In genomic region chr15:101781927-101782326, GRCh38 we compare ENCODE assay signal across 18 cellular contexts. TPM values are rescaled to one million over a fixed set of nuclear protein-coding genes. Genes with fewer than 3 reads are reported as not detected.
A peak's percentile ranks its signal among the peaks of the same experiment; 100 is the strongest.
DNase-seq lines count a peak whose midpoint lies in the region; FAIRE-seq and TF ChIP-seq lines count a peak whose summit lies in the region.
"Had no signal": no experiment of that assay in that cellular context is flagged by ENCODE, and none has a peak within 500 bp of the region (broad histone marks: within the 10 kb centered on the region; RNA-seq: fewer than 3 reads in every experiment).

No MANE protein-coding gene starts in this region.

- WGBS in trophoblast cell (ENCODE audit: extremely low coverage, insufficient coverage, insufficient read length), result no CpG with 5 or more reads among the region's 9 CpGs

- DNase-seq in ELF-1 (ENCODE audit: low read depth, low spot score) (peak; percentile 44), SW480 (ENCODE audit: low spot score) (peak; percentile 50), neural progenitor cell (ENCODE audit: low spot score) (peak; percentile 36), D721Med (ENCODE audit: insufficient read length, low spot score) (no peak), trophoblast cell (no peak)
- DNase-seq in Jurkat, Clone E6-1 (ENCODE audit: low read depth, low spot score), result peak; percentile 4
- DNase-seq in stimulated activated CD4-positive, alpha-beta T cell treated with anti-CD3 and anti-CD28 coated beads, Interleukin-4, amount 100 ng/mL, for 1 hour, result no peak
- DNase-seq: Caco-2; CD4-positive, CD25-positive, alpha-beta regulatory T cell; DMS53; HCEC 1CT; IMR-90; NCI-H1048; NCI-H146; NCI-H2081 treated with DMSO at 0.1 percent for 48 hours; NCI-H2227 treated with DMSO at 0.1 percent for 48 hours; NCI-H526 treated with DMSO at 0.1 percent for 48 hours had no signal

- TF ChIP-seq CTCF in neural progenitor cell (IDR thresholded peaks at IDR 0.05) (no peak), D721Med (IDR thresholded peaks at IDR 0.05; ENCODE audit: insufficient read depth, missing control alignments) (no peak)

- H2AFZ ChIP-seq in neural progenitor cell (replicated peaks) (no peak overlapping the region), trophoblast cell (ENCODE audit: insufficient read depth, low read length, poor library complexity) (no peak overlapping the region)

- H3K36me3 Mint-ChIP-seq in neural progenitor cell, result no peaks in the 10 kb centered on the region
- H3K36me3 Mint-ChIP-seq: CD4-positive, CD25-positive, alpha-beta regulatory T cell had no signal

- no peaks in the 10 kb centered on the region for H4K20me1 ChIP-seq in neural progenitor cell (ENCODE audit: low read depth)

- no peaks in the 10 kb centered on the region for H3K4me1 Mint-ChIP-seq in neural progenitor cell

- H3K9ac ChIP-seq in neural progenitor cell (no peak overlapping the region), trophoblast cell (ENCODE audit: low read length) (no peak overlapping the region)

- H2AK5ac ChIP-seq in trophoblast cell (ENCODE audit: low read length), result no peak overlapping the region

- H3K4me3 Mint-ChIP-seq in neural progenitor cell, result no peak overlapping the region
- H3K4me3 Mint-ChIP-seq: CD4-positive, CD25-positive, alpha-beta regulatory T cell had no signal

- no peak overlapping the region for H2BK5ac ChIP-seq in trophoblast cell (ENCODE audit: low read depth, low read length, poor library complexity)

- no peak overlapping the region for H3K23ac ChIP-seq in trophoblast cell (ENCODE audit: low read length)

- H4K8ac ChIP-seq in trophoblast cell (ENCODE audit: low read depth, low read length), result no peak overlapping the region

- no peaks in the 10 kb centered on the region for H3K4me1 ChIP-seq in neural progenitor cell
- peaks cover 0 to 4% of the 10 kb centered on the region in 2 experiments for H3K4me1 ChIP-seq in trophoblast cell (ENCODE audit: control insufficient read depth in 1 of 2, insufficient read depth in 2 of 2, low read length in 2 of 2)
- H3K4me1 ChIP-seq: Caco-2 had no signal

- no peak overlapping the region for H3K14ac ChIP-seq in trophoblast cell (ENCODE audit: low read length)

- no peak overlapping the region for H4K91ac ChIP-seq in trophoblast cell (ENCODE audit: low read depth, low read length)

- H2BK120ac ChIP-seq in trophoblast cell (ENCODE audit: insufficient read depth, low read length, poor library complexity), result no peak overlapping the region

- H3K27me3 ChIP-seq in neural progenitor cell (peaks cover 7% of the 10 kb centered on the region), trophoblast cell (ENCODE audit: insufficient read depth, low read length) (no peaks in the 10 kb centered on the region)
- H3K27me3 ChIP-seq: SJSA1 had no signal

- H3F3A ChIP-seq in neural progenitor cell (ENCODE audit: low read depth), result no peaks in the 10 kb centered on the region

- no peaks in the 10 kb centered on the region for H3K36me3 ChIP-seq in neural progenitor cell
- no peaks in the 10 kb centered on the region for H3K36me3 ChIP-seq in trophoblast cell (ENCODE audit: control insufficient read depth in 1 of 2, insufficient read depth in 2 of 2, low read length in 2 of 2)
- H3K36me3 ChIP-seq: SJSA1 had no signal

- H3K79me1 ChIP-seq in trophoblast cell (ENCODE audit: low read length), result no peaks in the 10 kb centered on the region

- H3K9me3 ChIP-seq in neural progenitor cell (ENCODE audit: low read depth), result no peaks in the 10 kb centered on the region
- H3K9me3 ChIP-seq in trophoblast cell (ENCODE audit: insufficient read depth, low read depth, low read length), result peaks cover 5% of the 10 kb centered on the region
- H3K9me3 ChIP-seq: Caco-2, SJSA1 had no signal

- no peak overlapping the region for H3K18ac ChIP-seq in trophoblast cell (ENCODE audit: low read length)

- H3K27ac ChIP-seq in neural progenitor cell (no peak overlapping the region), trophoblast cell (ENCODE audit: low read depth, low read length) (no peak overlapping the region)
- H3K27ac ChIP-seq: SJSA1 had no signal

- no peak overlapping the region for H3K27ac Mint-ChIP-seq in neural progenitor cell
- H3K27ac Mint-ChIP-seq: CD4-positive, CD25-positive, alpha-beta regulatory T cell had no signal

- no peaks in the 10 kb centered on the region for H3K9me3 Mint-ChIP-seq in neural progenitor cell

- no peak overlapping the region for H3K4me3 ChIP-seq in Jurkat, Clone E6-1 (ENCODE audit: low read length)
- no peak overlapping the region for H3K4me3 ChIP-seq in neural progenitor cell
- no peak overlapping the region for H3K4me3 ChIP-seq in trophoblast cell (ENCODE audit: low read depth, low read length)
- H3K4me3 ChIP-seq: SJSA1 had no signal

- no peaks in the 10 kb centered on the region for H3K79me2 ChIP-seq in neural progenitor cell (ENCODE audit: low read depth)
- H3K79me2 ChIP-seq in trophoblast cell (ENCODE audit: control insufficient read depth, insufficient read depth, low read length, poor library complexity), result no peaks in the 10 kb centered on the region

- no peak for FAIRE-seq in D721Med (lab: Jason Lieb, UNC)

- H4K12ac ChIP-seq in trophoblast cell (ENCODE audit: low read depth, low read length), result no peak overlapping the region

- no peak overlapping the region for H2BK12ac ChIP-seq in trophoblast cell (ENCODE audit: low read length)

- H3K4me2 ChIP-seq in neural progenitor cell (no peak overlapping the region), trophoblast cell (ENCODE audit: low read length) (no peak overlapping the region)

- no peaks in the 10 kb centered on the region for H3K27me3 Mint-ChIP-seq in neural progenitor cell (ENCODE audit: insufficient read depth, low read depth)

- no peak overlapping the region for H3K4ac ChIP-seq in trophoblast cell (ENCODE audit: low read depth, low read length)

RNA-seq across cellular contexts. Expression of gene OR4F6, which starts 21.4 kb away (rescaled TPM):
- not detected for polyA plus RNA-seq in Jurkat, Clone E6-1 (2012; ENCODE audit: insufficient read depth, insufficient read length)
- not detected in 2 replicates for total RNA-seq in neural progenitor cell (ENCODE audit: low replicate concordance)
- polyA plus RNA-seq in trophoblast cell (2013), result not detected in 2 replicates
- total RNA-seq: Caco-2; CD4-positive, CD25-positive, alpha-beta regulatory T cell; IMR-90; SJSA1 had no signal
- polyA plus RNA-seq: CD4-positive, CD25-positive, alpha-beta regulatory T cell; IMR-90 had no signal

RNA-seq across cellular contexts. Expression of gene OR4F15, which starts 30.1 kb away (rescaled TPM):
- polyA plus RNA-seq in Jurkat, Clone E6-1 (2012; ENCODE audit: insufficient read depth, insufficient read length), result not detected
- total RNA-seq in neural progenitor cell (ENCODE audit: low replicate concordance), result not detected in 2 replicates
- not detected in 2 replicates for polyA plus RNA-seq in trophoblast cell (2013)
- total RNA-seq: Caco-2; CD4-positive, CD25-positive, alpha-beta regulatory T cell had no signal
- polyA plus RNA-seq: CD4-positive, CD25-positive, alpha-beta regulatory T cell; IMR-90 had no signal

RNA-seq across cellular contexts. Expression of gene TARS3, which starts 57.7 kb away (rescaled TPM):
- 8.5 TPM for polyA plus RNA-seq in Jurkat, Clone E6-1 (2012; ENCODE audit: insufficient read depth, insufficient read length)
- 19.7 and 21.2 TPM in 2 replicates for total RNA-seq in neural progenitor cell (ENCODE audit: low replicate concordance)
- polyA plus RNA-seq in trophoblast cell (2013), result 9.3 and 9.9 TPM in 2 replicates

Comparison
In these comparisons a context has a peak if more than half of its experiments do, and no peak if none do; other contexts are left out.
1. DNase-seq: peak in ELF-1 (single experiment), Jurkat, Clone E6-1 (single experiment), SW480 (single experiment) and neural progenitor cell (single experiment); none in stimulated activated CD4-positive, alpha-beta T cell treated with anti-CD3 and anti-CD28 coated beads, Interleukin-4, amount 100 ng/mL, for 1 hour (single experiment), D721Med (single experiment) and trophoblast cell (0 of 2).